7 cellular contexts compared by ENCODE assay signal in genomic region chr3:130895690-130896089, GRCh38. TPM values are rescaled to one million over a fixed set of nuclear protein-coding genes. Genes with fewer than 3 reads are reported as not detected.
DNase-seq lines count a peak whose midpoint lies in the region; ATAC-seq, FAIRE-seq and TF ChIP-seq lines count a peak whose summit lies in the region.

No MANE protein-coding gene starts in this region.

- no peak for ATAC-seq in omental fat pad (ENCODE audit: low FRiP score)

- no peak for TF ChIP-seq RAD21 in neural cell (conservative IDR thresholded peaks at IDR 0.05)

- FAIRE-seq in kidney (lab: Jason Lieb, UNC): no peak

- TF ChIP-seq CTCF in KMS-11 (conservative IDR thresholded peaks at IDR 0.05; ENCODE audit: low read depth, low read length): no peak
- TF ChIP-seq CTCF in cardiac fibroblast (IDR thresholded peaks at IDR 0.05; ENCODE audit: low read depth, low read length): no peak
- no peak for TF ChIP-seq CTCF in neural cell (IDR thresholded peaks at IDR 0.05; ENCODE audit: poor library complexity, severe bottlenecking)
- TF ChIP-seq CTCF in omental fat pad (IDR thresholded peaks at IDR 0.05): no peak
- no peak for TF ChIP-seq CTCF in kidney (IDR thresholded peaks at IDR 0.05; ENCODE audit: borderline replicate concordance, extremely low read depth, insufficient read depth)

- intact Hi-C loops in kidney (cut with DNase I): no loop called here

- H2AFZ ChIP-seq in KMS-11 (ENCODE audit: low read depth) (no peak overlapping the region), neural cell (ENCODE audit: low read depth, low read length) (no peak overlapping the region)

- no peaks in the 10 kb centered on the region for H3K9me2 ChIP-seq in neural cell (ENCODE audit: insufficient read depth, low read length)

- H3K4me3 ChIP-seq in KMS-11 (IDR thresholded peaks at IDR 0.05; ENCODE audit: insufficient read depth, low read depth, low read length): no peak overlapping the region
- H3K4me3 ChIP-seq in cardiac fibroblast (replicated peaks in 1 of 2; ENCODE audit: low read depth in 2 of 2, low read length in 2 of 2): peak overlapping the region; percentile 91 to 94
- H3K4me3 ChIP-seq in neural cell (ENCODE audit: low read length): peak overlapping the region; percentile 90
- H3K4me3 ChIP-seq in kidney (ENCODE audit: low read length in 2 of 2): peak overlapping the region in 1 of 2 donors; percentile 83

- H3K9ac ChIP-seq in KMS-11 (no peak overlapping the region), neural cell (ENCODE audit: low read length) (peak overlapping the region; percentile 96), kidney (ENCODE audit: low read length in 2 of 2) (peak overlapping the region in 1 of 2 donors; percentile 80)

- no peak overlapping the region for H3K27ac ChIP-seq in KMS-11
- peak overlapping the region; percentile 96 for H3K27ac ChIP-seq in neural cell (ENCODE audit: low read length)
- no peak overlapping the region for H3K27ac ChIP-seq in kidney (ENCODE audit: low read depth in 2 of 2, low read length in 2 of 2)

- H3K4me2 ChIP-seq in KMS-11 (peak overlapping the region; percentile 83; the same call in 1 of the 2 replicates), neural cell (ENCODE audit: low read length) (peak overlapping the region; percentile 89)

- TF ChIP-seq EP300 in neural cell (conservative IDR thresholded peaks at IDR 0.05; ENCODE audit: poor library complexity, severe bottlenecking): no peak

- H4K20me1 ChIP-seq in KMS-11 (ENCODE audit: insufficient read depth) (peaks cover 54% of the 10 kb centered on the region), neural cell (ENCODE audit: insufficient read depth) (no peaks in the 10 kb centered on the region)

- H3K4me1 ChIP-seq in KMS-11 (ENCODE audit: low read depth, poor library complexity, severe bottlenecking): peaks cover 82% of the 10 kb centered on the region
- H3K4me1 ChIP-seq in kidney (ENCODE audit: control insufficient read depth in 1 of 2, insufficient read depth in 1 of 2, low read depth in 1 of 2, low read length in 2 of 2): peaks cover under 1 to 9% of the 10 kb centered on the region in 2 donors

- H3K79me2 ChIP-seq in KMS-11 (ENCODE audit: insufficient read depth, low read depth) (peaks cover 95% of the 10 kb centered on the region), neural cell (replicated peaks; ENCODE audit: insufficient read depth, low read length) (peaks cover 66% of the 10 kb centered on the region)

- no peaks in the 10 kb centered on the region for H3K27me3 ChIP-seq in KMS-11 (ENCODE audit: insufficient read depth, low read depth)
- H3K27me3 ChIP-seq in neural cell (ENCODE audit: insufficient read depth, low read depth, low read length): no peaks in the 10 kb centered on the region

- H3F3A ChIP-seq in neural cell (ENCODE audit: insufficient read depth, low read length, poor library complexity, severe bottlenecking): no peaks in the 10 kb centered on the region

- DNase-seq in ELR (ENCODE audit: low read depth) (peak; percentile 7), cardiac fibroblast (ENCODE audit: low read depth in 2 of 2) (no peak), omental fat pad (ENCODE audit: low spot score) (no peak), UCSD-AML1 (lab: John Stamatoyannopoulos, UW; ENCODE audit: unreplicated experiment) (no peak), kidney (no peak)

- H3K36me3 ChIP-seq in KMS-11 (ENCODE audit: insufficient read depth) (no peaks in the 10 kb centered on the region), neural cell (ENCODE audit: insufficient read depth, low read length) (no peaks in the 10 kb centered on the region), kidney (ENCODE audit: control insufficient read depth in 1 of 2, insufficient read depth in 2 of 2, low read length in 2 of 2) (no peaks in the 10 kb centered on the region)

- no peaks in the 10 kb centered on the region for H3K9me3 ChIP-seq in neural cell (ENCODE audit: low read length)
- no peaks in the 10 kb centered on the region for H3K9me3 ChIP-seq in kidney (ENCODE audit: control insufficient read depth in 1 of 2, low read length in 2 of 2)

TF ChIP-seq in neural cell, 6 proteins besides CTCF, POLR2A, EP300 and RAD21:
- TF ChIP-seq REST (IDR thresholded peaks at IDR 0.05; ENCODE audit: borderline replicate concordance): no peak
- no peak for TF ChIP-seq EZH2 (IDR thresholded peaks at IDR 0.05; ENCODE audit: borderline replicate concordance, insufficient read depth, low read length, poor library complexity, severe bottlenecking)
- TF ChIP-seq MXI1 (conservative IDR thresholded peaks at IDR 0.05; ENCODE audit: poor library complexity, severe bottlenecking): no peak
- no peak for TF ChIP-seq TAF1 (IDR thresholded peaks at IDR 0.05; ENCODE audit: low read depth)
- no peak for TF ChIP-seq POLR2AphosphoS5 (IDR thresholded peaks at IDR 0.05)
- TF ChIP-seq SMC3 (conservative IDR thresholded peaks at IDR 0.05; ENCODE audit: poor library complexity): no peak
TF ChIP-seq in neural cell: peak in this region for 0.

RNA-seq across cellular contexts. Expression of gene ATP2C1, which starts 1.8 kb away (rescaled TPM):
- polyA plus RNA-seq in neural cell (134 and 145 TPM in 2 replicates), kidney (ENCODE audit: insufficient read depth, low read depth, low replicate concordance) (46.8 TPM)
- 141 and 166 TPM in 2 replicates for polyA minus RNA-seq in neural cell
- total RNA-seq in omental fat pad (10 to 100 TPM; 53.2 to 63.5 (median 61.6) TPM), kidney (102 TPM)
